9 cellular contexts compared by ENCODE assay signal in the genomic region with DNA sequence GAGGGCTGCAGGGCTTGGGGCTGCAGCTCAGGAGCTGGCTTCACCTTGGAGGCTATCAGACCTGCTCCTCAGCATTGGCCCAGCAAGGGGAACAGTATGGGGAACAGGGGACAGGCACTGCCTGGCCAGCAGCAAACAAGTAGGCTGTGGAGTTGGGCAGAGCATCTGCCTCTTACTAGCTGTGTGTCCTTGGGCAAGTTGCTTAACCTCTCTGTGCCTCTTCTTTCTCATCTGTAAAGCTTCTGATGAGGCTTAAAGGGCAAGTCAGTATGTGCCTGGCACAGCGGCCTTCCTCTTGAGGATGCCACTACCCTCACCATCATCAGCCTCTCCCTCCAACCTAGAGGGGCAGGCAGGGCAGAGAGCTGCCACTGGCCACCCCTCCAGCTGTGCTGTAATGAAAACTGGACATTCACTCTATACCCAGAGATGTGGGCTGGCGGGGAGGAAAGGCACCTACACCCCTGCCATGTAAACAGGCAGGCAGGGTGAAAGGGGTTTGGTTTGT. TPM values are rescaled to one million over a fixed set of nuclear protein-coding genes. Genes with fewer than 3 reads are reported as not detected.
DNase-seq lines count a peak whose midpoint lies in the region; ATAC-seq and TF ChIP-seq lines count a peak whose summit lies in the region.
"Had no signal": no experiment of that assay in that cellular context is flagged by ENCODE, and none has a peak within 500 bp of the region (broad histone marks: within the 10 kb centered on the region; RNA-seq: fewer than 3 reads in every experiment).

No MANE protein-coding gene starts in this region.

- TF ChIP-seq CTCF in AG04450 (IDR thresholded peaks at IDR 0.05; ENCODE audit: low read depth, low read length) (no peak), choroid plexus epithelial cell (conservative IDR thresholded peaks at IDR 0.05; ENCODE audit: low read depth, low read length) (no peak)

- CTCF ChIA-PET in AG04450 (lab: Charles Lee) = interaction anchor here (0.6 to 11.7 kb wide), 11 partner anchors 10 to 701 kb away, joined by 3 to 403 read pairs (median 4); a partner anchor contains a TSS
- CTCF ChIA-PET in naive thymus-derived CD4-positive, alpha-beta T cell (lab: Charles Lee) = interaction anchor here (0.6 to 9.4 kb wide), 11 partner anchors 10 to 493 kb away, joined by 3 to 197 read pairs (median 5); a partner anchor contains a TSS

- DNase-seq in AG04450 (ENCODE audit: low read depth, low spot score) (no peak), choroid plexus epithelial cell (ENCODE audit: low read depth) (no peak), CD1c-positive myeloid dendritic cell (ENCODE audit: extremely low spot score) (no peak), NK-92 (lab: John Stamatoyannopoulos, UW; ENCODE audit: unreplicated experiment) (no peak), GM19240 (ENCODE audit: insufficient read length, low spot score) (no peak)
- DNase-seq in naive thymus-derived CD4-positive, alpha-beta T cell = no peak
- no peak for DNase-seq in stimulated activated CD4-positive, alpha-beta T cell treated with anti-CD3 and anti-CD28 coated beads, Interleukin-1b, Interleukin-23, amount 100 ng/mL, for 48 hours
- DNase-seq: SJCRH30 had no signal

- intact Hi-C loops in naive thymus-derived CD4-positive, alpha-beta T cell (cut with micrococcal nuclease) = loop anchor here (2.0 to 10.0 kb wide), 6 partner anchors 36 to 1038 kb away; a partner anchor contains a TSS

- H3K27ac Mint-ChIP-seq in naive thymus-derived CD4-positive, alpha-beta T cell = peak overlapping the region; percentile 78 to 89 (median 83)

- no peaks in the 10 kb centered on the region for H3K27me3 ChIP-seq in AG04450 (ENCODE audit: control insufficient read depth, insufficient read depth, low read length)
- H3K27me3 ChIP-seq in HUES6 (ENCODE audit: control insufficient read depth, insufficient read depth, low read length) = peaks cover 5% of the 10 kb centered on the region
- no peaks in the 10 kb centered on the region for H3K27me3 ChIP-seq in naive thymus-derived CD4-positive, alpha-beta T cell (ENCODE audit: control insufficient read depth in 2 of 2, insufficient read depth in 2 of 2, low read length in 2 of 2)
- H3K27me3 ChIP-seq: SJCRH30 had no signal

- H3K4me3 Mint-ChIP-seq in naive thymus-derived CD4-positive, alpha-beta T cell = peak overlapping the region; percentile 56 to 85 (median 76)

- no peaks in the 10 kb centered on the region for H3K36me3 Mint-ChIP-seq in naive thymus-derived CD4-positive, alpha-beta T cell

- peaks cover 21 to 37% (median 31%) of the 10 kb centered on the region in 7 donors for H3K4me1 Mint-ChIP-seq in naive thymus-derived CD4-positive, alpha-beta T cell

- H3K36me3 ChIP-seq in HUES6 (ENCODE audit: control insufficient read depth, insufficient read depth, low read length) = no peaks in the 10 kb centered on the region
- H3K36me3 ChIP-seq in naive thymus-derived CD4-positive, alpha-beta T cell (ENCODE audit: control insufficient read depth in 2 of 3, insufficient read depth in 3 of 3, low read length in 3 of 3) = no peaks in the 10 kb centered on the region
- H3K36me3 ChIP-seq: SJCRH30 had no signal

- H3K9ac ChIP-seq in HUES6 (ENCODE audit: low read length) = peak overlapping the region; percentile 67

- H3K27ac ChIP-seq in AG04450 (ENCODE audit: low read depth, low read length) (peak overlapping the region; percentile 57), HUES6 (ENCODE audit: low read depth, low read length) (no peak overlapping the region; the same call in 1 of the 2 replicates)
- peak overlapping the region; percentile 67 for H3K27ac ChIP-seq in naive thymus-derived CD4-positive, alpha-beta T cell (ENCODE audit: low read depth, low read length)
- H3K27ac ChIP-seq: SJCRH30 had no signal

- H3K9me3 ChIP-seq in AG04450 (ENCODE audit: control insufficient read depth, insufficient read depth, low read length) (no peaks in the 10 kb centered on the region; the same call in 1 of the 2 replicates), HUES6 (ENCODE audit: control insufficient read depth, insufficient read depth, low read depth, low read length) (peaks cover 7% of the 10 kb centered on the region)
- no peaks in the 10 kb centered on the region for H3K9me3 ChIP-seq in naive thymus-derived CD4-positive, alpha-beta T cell (ENCODE audit: control insufficient read depth in 2 of 3, low read length in 3 of 3)
- H3K9me3 ChIP-seq: SJCRH30 had no signal

- no peaks in the 10 kb centered on the region for H3K27me3 Mint-ChIP-seq in naive thymus-derived CD4-positive, alpha-beta T cell

- POLR2A ChIA-PET in AG04450 (lab: Yijun Ruan, JAX) = interaction anchor here (1.3 to 3.7 kb wide), 3 partner anchors 36 to 360 kb away, joined by 3 to 25 read pairs (median 22); a partner anchor contains a TSS
- POLR2A ChIA-PET in naive thymus-derived CD4-positive, alpha-beta T cell (lab: Charles Lee) = interaction anchor here (1.0 to 3.2 kb wide), 9 partner anchors 10 to 507 kb away, joined by 3 to 24 read pairs (median 4); a partner anchor contains a TSS

- peaks cover 17% of the 10 kb centered on the region for H3K4me1 ChIP-seq in HUES6 (ENCODE audit: control insufficient read depth, insufficient read depth, low read length)
- H3K4me1 ChIP-seq in naive thymus-derived CD4-positive, alpha-beta T cell (ENCODE audit: control insufficient read depth in 2 of 2, insufficient read depth in 2 of 2, low read length in 2 of 2) = peaks cover 19 to 28% of the 10 kb centered on the region in 2 donors

- H3K4me3 ChIP-seq in AG04450 (ENCODE audit: low read depth, low read length) = peak overlapping the region; percentile 63
- H3K4me3 ChIP-seq in HUES6 (ENCODE audit: low read depth, low read length) = peak overlapping the region; percentile 51
- H3K4me3 ChIP-seq in choroid plexus epithelial cell (ENCODE audit: low read depth, low read length) = peak overlapping the region; percentile 56
- H3K4me3 ChIP-seq in naive thymus-derived CD4-positive, alpha-beta T cell (ENCODE audit: low read length) = peak overlapping the region; percentile 53
- H3K4me3 ChIP-seq: SJCRH30 had no signal

- H3K9me3 Mint-ChIP-seq in naive thymus-derived CD4-positive, alpha-beta T cell = no peaks in the 10 kb centered on the region

- no peak for ATAC-seq in naive thymus-derived CD4-positive, alpha-beta T cell

RNA-seq across cellular contexts. Expression of a gene that starts 7.5 kb away (rescaled TPM):
- polyA plus RNA-seq in AG04450 (2011; rRNA removed) = 6.3 and 8.1 TPM in 2 replicates
- 1.8 and 4.0 TPM in 2 replicates for polyA minus RNA-seq in AG04450 (2011; rRNA and poly(A)+ RNA removed)
- 10 to 100 TPM in 1 of 5 experiments, 1 to 10 TPM in 3, under 1 TPM in 1; 0.53 to 36.0 (median 6.0) TPM for total RNA-seq in naive thymus-derived CD4-positive, alpha-beta T cell
- under 1 TPM; 0.35 to 0.94 TPM for polyA plus RNA-seq in naive thymus-derived CD4-positive, alpha-beta T cell
- total RNA-seq: SJCRH30 had no signal

RNA-seq across cellular contexts. Expression of a gene that starts 36.1 kb away (rescaled TPM):
- polyA plus RNA-seq in AG04450 (2011; rRNA removed) = 9.6 and 14.4 TPM in 2 replicates
- 3.2 and 3.6 TPM in 2 replicates for polyA minus RNA-seq in AG04450 (2011; rRNA and poly(A)+ RNA removed)
- 1 to 10 TPM in 3 of 5 experiments, not detected in 2; 2.5 to 7.9 (median 4.5) TPM for total RNA-seq in naive thymus-derived CD4-positive, alpha-beta T cell
- polyA plus RNA-seq in naive thymus-derived CD4-positive, alpha-beta T cell = not detected
- total RNA-seq: SJCRH30 had no signal
